8 cellular contexts compared by ENCODE assay signal in the genomic region with DNA sequence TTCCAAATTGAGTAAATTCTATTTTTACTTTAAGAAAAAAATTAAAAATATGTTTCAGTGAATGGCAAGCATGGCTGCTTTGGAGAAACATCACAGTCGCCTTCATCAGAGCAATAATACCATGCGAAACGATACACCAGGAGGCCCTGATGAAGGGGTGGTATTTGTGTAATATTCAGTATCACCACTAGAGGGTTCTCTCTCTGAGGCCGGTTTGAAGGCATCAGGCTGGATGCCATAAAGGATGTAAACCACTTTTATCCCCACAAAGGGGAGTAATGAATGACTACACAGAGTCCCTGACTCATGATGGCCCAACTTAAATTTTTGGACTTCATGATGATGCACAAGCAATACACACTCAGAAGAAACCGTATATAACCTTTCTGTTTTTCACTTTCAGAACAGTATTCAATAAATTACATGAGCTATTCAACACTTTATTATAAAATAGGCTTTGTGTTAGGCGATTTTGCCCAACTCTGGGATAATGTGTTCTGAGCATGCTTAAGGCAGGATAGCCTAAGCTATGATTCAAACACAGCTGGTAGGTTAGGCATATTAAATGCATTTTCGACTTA.
DNase-seq lines count a peak whose midpoint lies in the region; ATAC-seq and TF ChIP-seq lines count a peak whose summit lies in the region.

No MANE protein-coding gene starts in this region.

- no peak overlapping the region for H3K27ac Mint-ChIP-seq in activated naive CD8-positive, alpha-beta T cell treated with anti-CD3 and anti-CD28 coated beads, Interleukin-2, amount 50 U/mL, for 24 hours
- no peak overlapping the region for H3K27ac Mint-ChIP-seq in activated naive CD8-positive, alpha-beta T cell treated with anti-CD3 and anti-CD28 coated beads for 36 hours
- H3K27ac Mint-ChIP-seq in H9 (no peak overlapping the region), nephron progenitor cell (no peak overlapping the region)

- H3K23ac ChIP-seq in H9 (ENCODE audit: insufficient read length, low read depth, low read length): no peak overlapping the region

- no peak overlapping the region for H3K4me3 Mint-ChIP-seq in activated naive CD8-positive, alpha-beta T cell treated with anti-CD3 and anti-CD28 coated beads, Interleukin-2, amount 50 U/mL, for 24 hours
- no peak overlapping the region for H3K4me3 Mint-ChIP-seq in activated naive CD8-positive, alpha-beta T cell treated with anti-CD3 and anti-CD28 coated beads for 36 hours
- H3K4me3 Mint-ChIP-seq in H9 (no peak overlapping the region), nephron progenitor cell (no peak overlapping the region)

- H3K4me1 ChIP-seq in H9 (ENCODE audit: insufficient read depth, low read length): no peaks in the 10 kb centered on the region

- no peak overlapping the region for H2BK5ac ChIP-seq in H9 (ENCODE audit: insufficient read length, low read length)

- no peak overlapping the region for H2BK15ac ChIP-seq in H9 (ENCODE audit: low read depth, low read length)

- H3K9ac ChIP-seq in H9 (ENCODE audit: extremely low read depth, insufficient read length, low read length): no peak overlapping the region

- no peaks in the 10 kb centered on the region for H3K4me1 Mint-ChIP-seq in activated naive CD8-positive, alpha-beta T cell treated with anti-CD3 and anti-CD28 coated beads, Interleukin-2, amount 50 U/mL, for 24 hours
- H3K4me1 Mint-ChIP-seq in activated naive CD8-positive, alpha-beta T cell treated with anti-CD3 and anti-CD28 coated beads for 36 hours: no peaks in the 10 kb centered on the region
- no peaks in the 10 kb centered on the region for H3K4me1 Mint-ChIP-seq in H9
- peaks cover 30% of the 10 kb centered on the region for H3K4me1 Mint-ChIP-seq in nephron progenitor cell

- H3K27me3 ChIP-seq in H9 (ENCODE audit: insufficient read depth, low read length): peaks cover 18% of the 10 kb centered on the region; the same call in 1 of the 2 replicates

- no peaks in the 10 kb centered on the region for H3K79me2 ChIP-seq in H9 (ENCODE audit: insufficient read depth, low read length)

- H4K5ac ChIP-seq in H9 (ENCODE audit: insufficient read length, low read depth, low read length): no peak overlapping the region

- H3K79me1 ChIP-seq in H9 (ENCODE audit: insufficient read depth, low read depth, low read length, poor library complexity, severe bottlenecking): no peaks in the 10 kb centered on the region

- no CpG with 5 or more reads among the region's 7 CpGs for WGBS in H9 (ENCODE audit: extremely low coverage, insufficient read length, low lambda C conversion rate)

- no peak overlapping the region for H2AK5ac ChIP-seq in H9 (ENCODE audit: insufficient read length, low read length)

- no peak overlapping the region for H3T11ph ChIP-seq in H9 (ENCODE audit: low read length)

- H4K91ac ChIP-seq in H9 (ENCODE audit: insufficient read length, low read depth, low read length): no peak overlapping the region

- H3K36me3 Mint-ChIP-seq in activated naive CD8-positive, alpha-beta T cell treated with anti-CD3 and anti-CD28 coated beads, Interleukin-2, amount 50 U/mL, for 24 hours (ENCODE audit: low read depth): no peaks in the 10 kb centered on the region
- H3K36me3 Mint-ChIP-seq in activated naive CD8-positive, alpha-beta T cell treated with anti-CD3 and anti-CD28 coated beads for 36 hours: no peaks in the 10 kb centered on the region
- H3K36me3 Mint-ChIP-seq in H9 (ENCODE audit: insufficient read depth in 1 of 3, low read depth in 3 of 3): no peaks in the 10 kb centered on the region
- no peaks in the 10 kb centered on the region for H3K36me3 Mint-ChIP-seq in nephron progenitor cell (ENCODE audit: low read depth)

- no peak overlapping the region for H3K27ac ChIP-seq in H9 (ENCODE audit: insufficient read length, low read depth, low read length)

- H3K4ac ChIP-seq in H9 (ENCODE audit: low read depth, low read length): no peak overlapping the region

- TF ChIP-seq CTCF in H9 (conservative IDR thresholded peaks at IDR 0.05): peak; percentile 88
- peak; percentile 77 for TF ChIP-seq CTCF in LNCaP clone FGC (IDR thresholded peaks at IDR 0.05; ENCODE audit: control insufficient read depth, extremely low read depth, insufficient read depth)
- TF ChIP-seq CTCF in nephron progenitor cell (IDR thresholded peaks at IDR 0.05): peak; percentile 76

- TF ChIP-seq POLR2A in erythroblast (IDR thresholded peaks at IDR 0.05; ENCODE audit: low read length): no peak

- H3K9me3 ChIP-seq in H9 (ENCODE audit: control insufficient read depth, low read depth, low read length): no peaks in the 10 kb centered on the region

- no peak overlapping the region for H3K18ac ChIP-seq in H9 (ENCODE audit: insufficient read length, low read depth, low read length)

- H3K23me2 ChIP-seq in H9 (ENCODE audit: insufficient read length, low read depth, low read length, poor library complexity, severe bottlenecking): no peaks in the 10 kb centered on the region

- no peak overlapping the region for H2BK12ac ChIP-seq in H9 (ENCODE audit: insufficient read length, low read depth, low read length)

- no peak overlapping the region for H2AFZ ChIP-seq in H9 (ENCODE audit: low read length)

- no peak for DNase-seq in activated naive CD8-positive, alpha-beta T cell treated with anti-CD3 and anti-CD28 coated beads, Interleukin-2, amount 50 U/mL, for 24 hours
- DNase-seq in activated naive CD8-positive, alpha-beta T cell treated with anti-CD3 and anti-CD28 coated beads for 36 hours: no peak
- DNase-seq in H9 (peak; percentile 43), LNCaP clone FGC (ENCODE audit: low read depth) (peak; percentile 8), RPMI7951 (ENCODE audit: low read depth) (peak; percentile 87), erythroblast (lab: John Stamatoyannopoulos, UW) (peak; percentile 32 to 58), nephron progenitor cell (peak; percentile 36), ureter (ENCODE audit: low spot score) (no peak)

- no peaks in the 10 kb centered on the region for H4K20me1 ChIP-seq in H9 (ENCODE audit: control insufficient read depth, insufficient read depth, insufficient read length)

- peak; percentile 46 for ATAC-seq in activated naive CD8-positive, alpha-beta T cell treated with anti-CD3 and anti-CD28 coated beads, Interleukin-2, amount 50 U/mL, for 24 hours

- no peak overlapping the region for H4K8ac ChIP-seq in H9 (replicated peaks; ENCODE audit: insufficient read length, low read depth, low read length)

- no peaks in the 10 kb centered on the region for H3K27me3 Mint-ChIP-seq in activated naive CD8-positive, alpha-beta T cell treated with anti-CD3 and anti-CD28 coated beads, Interleukin-2, amount 50 U/mL, for 24 hours
- H3K27me3 Mint-ChIP-seq in activated naive CD8-positive, alpha-beta T cell treated with anti-CD3 and anti-CD28 coated beads for 36 hours: no peaks in the 10 kb centered on the region
- peaks cover 94% of the 10 kb centered on the region for H3K27me3 Mint-ChIP-seq in H9 (ENCODE audit: low read depth)
- peaks cover 21% of the 10 kb centered on the region for H3K27me3 Mint-ChIP-seq in nephron progenitor cell (ENCODE audit: low read depth, poor library complexity)

- no peak overlapping the region for H3K4me2 ChIP-seq in H9 (ENCODE audit: insufficient read depth, insufficient read length, low read length)

- H3K14ac ChIP-seq in H9 (ENCODE audit: insufficient read depth, low read length): no peak overlapping the region

- no peak overlapping the region for H3K4me3 ChIP-seq in LNCaP clone FGC (ENCODE audit: low read depth, low read length)

- H2BK20ac ChIP-seq in H9 (ENCODE audit: low read depth, low read length, poor library complexity, severe bottlenecking): no peak overlapping the region

- no peak overlapping the region for H2BK120ac ChIP-seq in H9 (ENCODE audit: low read depth, low read length, poor library complexity, severe bottlenecking)

- H3K56ac ChIP-seq in H9 (ENCODE audit: insufficient read length, low read depth, low read length): no peak overlapping the region

- H3K9me3 Mint-ChIP-seq in activated naive CD8-positive, alpha-beta T cell treated with anti-CD3 and anti-CD28 coated beads, Interleukin-2, amount 50 U/mL, for 24 hours: no peaks in the 10 kb centered on the region
- H3K9me3 Mint-ChIP-seq in activated naive CD8-positive, alpha-beta T cell treated with anti-CD3 and anti-CD28 coated beads for 36 hours: no peaks in the 10 kb centered on the region
- H3K9me3 Mint-ChIP-seq in H9 (no peaks in the 10 kb centered on the region), nephron progenitor cell (no peaks in the 10 kb centered on the region)

Comparison
In these comparisons a context has a peak if more than half of its experiments do, and no peak if none do; other contexts are left out.
1. DNase-seq: peak in H9 (single experiment), LNCaP clone FGC (single experiment), RPMI7951 (single experiment), erythroblast (2 of 2) and nephron progenitor cell (single experiment); none in activated naive CD8-positive, alpha-beta T cell treated with anti-CD3 and anti-CD28 coated beads, Interleukin-2, amount 50 U/mL, for 24 hours (single experiment), activated naive CD8-positive, alpha-beta T cell treated with anti-CD3 and anti-CD28 coated beads for 36 hours (single experiment) and ureter (single experiment).
2. Peak in every context shown above with its lines, with median percentiles within 50 percentile points of each other: CTCF ChIP-seq.